1 cellular context compared by ENCODE assay signal in genomic region chr7:197413-198335, GRCh38.
TF ChIP-seq lines count a peak whose summit lies in the region.

No MANE protein-coding gene starts in this region.

TF ChIP-seq in HepG2, 621 proteins besides CTCF, POLR2A, EP300 and RAD21 (continued from another document and continues in another):
- TF ChIP-seq ZUFSP (CRISPR knock-in tag; IDR thresholded peaks at IDR 0.05; ENCODE audit: borderline replicate concordance) (no peak), ZSCAN12 (CRISPR knock-in tag; IDR thresholded peaks at IDR 0.05) (no peak), ZNF850 (CRISPR knock-in tag; conservative IDR thresholded peaks at IDR 0.05) (no peak), MLXIP (CRISPR knock-in tag; IDR thresholded peaks at IDR 0.05; ENCODE audit: borderline replicate concordance) (no peak), ZNF251 (CRISPR knock-in tag; IDR thresholded peaks at IDR 0.05) (no peak), ZZZ3 (CRISPR knock-in tag; IDR thresholded peaks at IDR 0.05; ENCODE audit: borderline replicate concordance) (no peak), ZNF530 (CRISPR knock-in tag; IDR thresholded peaks at IDR 0.05; ENCODE audit: low read depth) (no peak), CREB3 (CRISPR knock-in tag; IDR thresholded peaks at IDR 0.05) (no peak), FOXO4 (CRISPR knock-in tag; conservative IDR thresholded peaks at IDR 0.05) (no peak), ZNF816 (CRISPR knock-in tag; IDR thresholded peaks at IDR 0.05; ENCODE audit: borderline replicate concordance) (no peak), TBL1XR1 (IDR thresholded peaks at IDR 0.05; ENCODE audit: borderline replicate concordance, low read length, partially characterized antibody) (no peak), SIX1 (CRISPR knock-in tag; IDR thresholded peaks at IDR 0.05; ENCODE audit: borderline replicate concordance) (no peak), LRRFIP1 (CRISPR knock-in tag; conservative IDR thresholded peaks at IDR 0.05) (no peak), CC2D1A (CRISPR knock-in tag; IDR thresholded peaks at IDR 0.05) (no peak), KDM4B (CRISPR knock-in tag; IDR thresholded peaks at IDR 0.05) (no peak), ZBTB46 (CRISPR knock-in tag; IDR thresholded peaks at IDR 0.05; ENCODE audit: borderline replicate concordance) (no peak), ZNF512 (CRISPR knock-in tag; IDR thresholded peaks at IDR 0.05) (no peak), ZNF749 (CRISPR knock-in tag; IDR thresholded peaks at IDR 0.05; ENCODE audit: borderline replicate concordance) (no peak), ZBTB1 (CRISPR knock-in tag; IDR thresholded peaks at IDR 0.05; ENCODE audit: borderline replicate concordance) (no peak), ZBTB49 (CRISPR knock-in tag; IDR thresholded peaks at IDR 0.05; ENCODE audit: borderline replicate concordance) (no peak), NFAT5 (CRISPR knock-in tag; IDR thresholded peaks at IDR 0.05) (no peak), ZBTB42 (CRISPR knock-in tag; IDR thresholded peaks at IDR 0.05) (no peak), TAF15 (IDR thresholded peaks at IDR 0.05; ENCODE audit: low read depth, low read length, poor library complexity, severe bottlenecking) (no peak), MAZ (IDR thresholded peaks at IDR 0.05; ENCODE audit: borderline replicate concordance, low read depth, low read length) (no peak), MAZ (CRISPR knock-in tag; IDR thresholded peaks at IDR 0.05; ENCODE audit: low read depth) (no peak), ZNF615 (CRISPR knock-in tag; IDR thresholded peaks at IDR 0.05; ENCODE audit: borderline replicate concordance) (no peak), REL (CRISPR knock-in tag; conservative IDR thresholded peaks at IDR 0.05) (no peak), ATM (IDR thresholded peaks at IDR 0.05; ENCODE audit: borderline replicate concordance) (no peak), ATF5 (CRISPR knock-in tag; IDR thresholded peaks at IDR 0.05; ENCODE audit: low read depth) (no peak), MED8 (CRISPR knock-in tag; IDR thresholded peaks at IDR 0.05; ENCODE audit: insufficient replicate concordance) (no peak), HINFP (CRISPR knock-in tag; IDR thresholded peaks at IDR 0.05; ENCODE audit: low read depth) (no peak), ZNF879 (CRISPR knock-in tag; IDR thresholded peaks at IDR 0.05) (no peak), PHB2 (IDR thresholded peaks at IDR 0.05; ENCODE audit: partially characterized antibody) (no peak), BRD4 (CRISPR knock-in tag; IDR thresholded peaks at IDR 0.05) (no peak)
